Comparison of ENCODE assay signal across 8 cellular contexts in the genomic region with DNA sequence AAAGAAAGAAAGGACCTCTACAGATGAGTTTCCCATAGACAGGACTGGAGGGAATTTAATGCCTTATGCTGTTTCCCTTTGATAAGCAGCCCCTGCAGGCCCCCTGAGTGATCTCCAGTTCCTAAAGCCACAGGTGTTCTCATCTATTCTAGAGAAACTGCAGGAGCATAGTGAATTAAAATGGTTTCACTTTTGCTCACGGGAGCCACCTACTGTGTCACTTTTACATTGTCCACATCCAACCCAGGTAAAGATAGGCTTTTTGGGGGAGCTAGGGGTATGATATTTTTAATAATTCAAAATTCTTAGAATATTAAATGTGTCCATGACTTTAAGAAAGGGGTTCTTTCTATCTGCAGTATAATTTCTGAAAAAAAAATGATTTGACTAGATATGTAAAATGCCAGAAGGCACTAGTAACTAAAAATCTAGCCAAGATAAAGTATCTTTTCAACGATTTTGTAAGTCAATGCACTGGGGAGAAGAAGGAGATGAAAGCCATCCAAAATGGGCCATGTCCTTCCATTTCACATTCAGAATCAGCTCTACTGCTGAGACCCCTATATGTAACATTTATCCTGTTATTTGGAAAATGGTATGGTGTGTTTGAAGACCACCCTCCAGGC.
DNase-seq lines count a peak whose midpoint lies in the region; ATAC-seq and TF ChIP-seq lines count a peak whose summit lies in the region.

No MANE protein-coding gene starts in this region.

- no peaks in the 10 kb centered on the region for H3K36me3 ChIP-seq in HEK293 (ENCODE audit: control insufficient read depth in 2 of 2, insufficient read depth in 1 of 2, low read length in 2 of 2)

- ATAC-seq in GM21825 (IDR thresholded peaks at IDR 0.05; ENCODE audit: unreplicated experiment): no peak

- no peaks in the 10 kb centered on the region for H3K9me3 ChIP-seq in HEK293 (ENCODE audit: control insufficient read depth, insufficient read depth, low read depth, low read length)

- H3K4me3 Mint-ChIP-seq in neural crest cell (no peak overlapping the region), mesothelial cell of epicardium (no peak overlapping the region)

- H3K27ac ChIP-seq in HEK293 (ENCODE audit: extremely low read depth, low read depth, low read length): no peak overlapping the region

- no peak overlapping the region for H3K4me3 ChIP-seq in HEK293 (ENCODE audit: low read depth, low read length)

- H3K27me3 Mint-ChIP-seq in neural crest cell (ENCODE audit: low read depth) (peaks cover 4% of the 10 kb centered on the region), mesothelial cell of epicardium (ENCODE audit: low read depth) (no peaks in the 10 kb centered on the region)

- H3K9me3 Mint-ChIP-seq in neural crest cell (no peaks in the 10 kb centered on the region), mesothelial cell of epicardium (no peaks in the 10 kb centered on the region)

- H3K4me1 Mint-ChIP-seq in neural crest cell (no peaks in the 10 kb centered on the region), mesothelial cell of epicardium (peaks cover 6% of the 10 kb centered on the region)

- no peak overlapping the region for H3K27ac Mint-ChIP-seq in neural crest cell (ENCODE audit: unreplicated experiment)
- no peak overlapping the region for H3K27ac Mint-ChIP-seq in mesothelial cell of epicardium

- H3K36me3 Mint-ChIP-seq in neural crest cell (ENCODE audit: low read depth) (no peaks in the 10 kb centered on the region), mesothelial cell of epicardium (no peaks in the 10 kb centered on the region)

- POLR2A ChIA-PET in HEK293 (lab: Yijun Ruan, JAX): no interaction called here

- CTCF ChIA-PET in HEK293 (lab: Yijun Ruan, JAX): interaction anchor here (0.5 to 1.5 kb wide), 9 partner anchors 39 to 697 kb away, joined by 3 to 6 read pairs (median 3); a partner anchor contains a TSS

- no peaks in the 10 kb centered on the region for H3K4me1 ChIP-seq in HEK293 (ENCODE audit: control insufficient read depth, insufficient read depth, low read length)

- DNase-seq in NCI-H1436 (lab: John Stamatoyannopoulos, UW) (peak; percentile 26), NCI-H1436 treated with DMSO at 0.1 percent for 48 hours (lab: John Stamatoyannopoulos, UW) (no peak), OCI-M1 (lab: John Stamatoyannopoulos, UW) (peak; percentile 73), neural crest cell (ENCODE audit: low read depth, low spot score) (no peak), mesothelial cell of epicardium (ENCODE audit: low spot score in 2 of 2, unreplicated experiment in 2 of 2) (no peak)
- peak; percentile 1 for DNase-seq in central memory CD4-positive, alpha-beta T cell

- no peak for TF ChIP-seq CTCF in HEK293 (tag by site-specific recombination; IDR thresholded peaks at IDR 0.05)
- TF ChIP-seq CTCF in neural crest cell (conservative IDR thresholded peaks at IDR 0.05): peak; percentile 47
- no peak for TF ChIP-seq CTCF in mesothelial cell of epicardium (IDR thresholded peaks at IDR 0.05; ENCODE audit: unreplicated experiment)

TF ChIP-seq in HEK293, 187 proteins besides CTCF, POLR2A, EP300 and RAD21:
- TF ChIP-seq ZNF354C (tag by site-specific recombination; IDR thresholded peaks at IDR 0.05; ENCODE audit: borderline replicate concordance, low read depth): no peak
- 0 out of 2 replicates have a peak, but pooled peaks have one; percentile 23 for TF ChIP-seq ZIC2 (tag by site-specific recombination; IDR thresholded peaks at IDR 0.05)
- 0 out of 2 replicates have a peak, but pooled peaks have one; percentile 33 for TF ChIP-seq SCRT1 (tag by site-specific recombination; IDR thresholded peaks at IDR 0.05; ENCODE audit: borderline replicate concordance)
- peak; percentile 85 for TF ChIP-seq SCRT2 (tag by site-specific recombination; IDR thresholded peaks at IDR 0.05)

Comparison
In these comparisons a context has a peak if more than half of its experiments do, and no peak if none do; other contexts are left out.
1. DNase-seq: peak in NCI-H1436 (single experiment), OCI-M1 (single experiment) and central memory CD4-positive, alpha-beta T cell (single experiment); none in NCI-H1436 treated with DMSO at 0.1 percent for 48 hours (single experiment), neural crest cell (single experiment) and mesothelial cell of epicardium (0 of 2).